Comparison of ENCODE assay signal across 10 cellular contexts in the genomic region with DNA sequence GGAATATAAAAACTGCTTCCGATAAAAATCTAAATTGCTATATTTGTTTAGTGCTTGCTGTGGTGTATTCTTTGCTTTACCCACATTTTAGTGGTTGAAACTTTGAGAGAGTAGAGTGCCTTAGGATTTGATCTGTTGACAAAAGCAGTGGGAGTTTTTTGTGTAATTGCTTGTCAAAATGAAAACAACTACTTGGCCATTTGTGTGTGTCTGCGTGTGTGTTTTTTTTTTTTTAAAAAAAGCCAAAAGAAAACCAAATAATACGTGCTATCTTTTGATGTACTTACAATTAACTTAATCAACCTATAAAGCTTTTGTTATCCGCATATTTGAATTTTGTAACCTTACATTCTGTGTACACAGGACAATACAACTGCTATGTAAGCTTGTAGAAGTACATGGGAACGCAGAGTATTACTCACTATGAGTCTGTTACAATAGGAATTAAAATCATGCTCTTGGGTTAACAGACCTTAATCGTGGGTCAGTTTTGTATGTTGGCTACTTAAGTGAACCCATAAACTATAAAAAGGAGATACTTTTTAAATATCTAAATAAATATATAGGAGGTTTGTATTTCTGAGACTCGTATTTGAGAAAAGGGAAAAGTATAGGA.
DNase-seq lines count a peak whose midpoint lies in the region; ATAC-seq and TF ChIP-seq lines count a peak whose summit lies in the region.
"Had no signal": no experiment of that assay in that cellular context is flagged by ENCODE, and none has a peak within 500 bp of the region (broad histone marks: within the 10 kb centered on the region; RNA-seq: fewer than 3 reads in every experiment).

No MANE protein-coding gene starts in this region.

- H3K27me3 ChIP-seq in ACC112 (ENCODE audit: insufficient read depth, low read length) (no peaks in the 10 kb centered on the region), Panc1 (ENCODE audit: control insufficient read depth, insufficient read depth, low read length) (no peaks in the 10 kb centered on the region), esophagus muscularis mucosa (no peaks in the 10 kb centered on the region)
- H3K27me3 ChIP-seq: BE2C had no signal

- H3K4me1 Mint-ChIP-seq in nephron progenitor cell = peaks cover 95% of the 10 kb centered on the region
- no peaks in the 10 kb centered on the region for H3K4me1 Mint-ChIP-seq in natural killer cell treated with Interleukin-12 subunit alpha and Interleukin-12 subunit beta and Interleukin-15 and Interleukin-18, amount 100 ng/mL, for 72 hours (ENCODE audit: low read depth in 2 of 2)
- H3K4me1 Mint-ChIP-seq: activated naive CD4-positive, alpha-beta T cell treated with anti-CD3 and anti-CD28 coated beads, Interleukin-2, amount 50 U/mL, for 24 hours had no signal

- H3K36me3 Mint-ChIP-seq in nephron progenitor cell (ENCODE audit: low read depth) = no peaks in the 10 kb centered on the region
- H3K36me3 Mint-ChIP-seq in natural killer cell treated with Interleukin-12 subunit alpha and Interleukin-12 subunit beta and Interleukin-15 and Interleukin-18, amount 100 ng/mL, for 72 hours = no peaks in the 10 kb centered on the region
- H3K36me3 Mint-ChIP-seq: activated naive CD4-positive, alpha-beta T cell treated with anti-CD3 and anti-CD28 coated beads, Interleukin-2, amount 50 U/mL, for 24 hours had no signal

- TF ChIP-seq CTCF in Panc1 (IDR thresholded peaks at IDR 0.05) (no peak), esophagus muscularis mucosa (IDR thresholded peaks at IDR 0.05) (no peak), nephron progenitor cell (IDR thresholded peaks at IDR 0.05) (no peak)

- peak overlapping the region; percentile 64 for H3K27ac ChIP-seq in ACC112 (ENCODE audit: low read depth, low read length)
- peak overlapping the region; percentile 78 for H3K27ac ChIP-seq in Panc1 (ENCODE audit: low read length)
- peak overlapping the region in 2 of 4 donors; percentile 50 to 55 for H3K27ac ChIP-seq in esophagus muscularis mucosa (replicated peaks in 1 of 4)

- H3K36me3 ChIP-seq in ACC112 (ENCODE audit: insufficient read depth, low read length) = no peaks in the 10 kb centered on the region
- H3K36me3 ChIP-seq in Panc1 (ENCODE audit: control insufficient read depth, insufficient read depth, low read length) = no peaks in the 10 kb centered on the region
- H3K36me3 ChIP-seq in esophagus muscularis mucosa = no peaks in the 10 kb centered on the region
- H3K36me3 ChIP-seq: BE2C had no signal

- POLR2A ChIA-PET in Panc1 (lab: Charles Lee) = no interaction called here

- H3K4me3 ChIP-seq in ACC112 (ENCODE audit: low read depth, low read length) (peak overlapping the region; percentile 61), Panc1 (ENCODE audit: low read depth in 2 of 2, low read length in 2 of 2) (peak overlapping the region; percentile 33 to 65), esophagus muscularis mucosa (peak overlapping the region in 3 of 4 donors; percentile 35 to 40 (median 39))

- TF ChIP-seq EP300 in esophagus muscularis mucosa (IDR thresholded peaks at IDR 0.05) = no peak

- no peak for TF ChIP-seq POLR2A in esophagus muscularis mucosa (IDR thresholded peaks at IDR 0.05; ENCODE audit: low read depth)

- CTCF ChIA-PET in Panc1 (lab: Charles Lee) = no interaction called here

- H3K27me3 Mint-ChIP-seq in nephron progenitor cell (ENCODE audit: low read depth, poor library complexity) = no peaks in the 10 kb centered on the region
- H3K27me3 Mint-ChIP-seq in natural killer cell treated with Interleukin-12 subunit alpha and Interleukin-12 subunit beta and Interleukin-15 and Interleukin-18, amount 100 ng/mL, for 72 hours = no peaks in the 10 kb centered on the region
- H3K27me3 Mint-ChIP-seq: activated naive CD4-positive, alpha-beta T cell treated with anti-CD3 and anti-CD28 coated beads, Interleukin-2, amount 50 U/mL, for 24 hours had no signal

- intact Hi-C loops in Panc1 (cut with micrococcal nuclease; ENCODE audit: unreplicated experiment) (loop anchor here (5.0 kb wide), 1 partner anchor 139 kb away; no protein-coding TSS in a partner anchor), esophagus muscularis mucosa (cut with DNase I) (no loop called here)

- H2AFZ ChIP-seq in ACC112 (ENCODE audit: low read length, unreplicated experiment) = no peak overlapping the region

- in situ Hi-C loops in Panc1 (cut with HindIII; ENCODE audit: low pct_unique_long_range_greater_than_20kb, low sequenced_read_pairs) = no loop called here

- peaks cover 80% of the 10 kb centered on the region for H3K79me2 ChIP-seq in ACC112 (ENCODE audit: control insufficient read depth, insufficient read depth, low read length, unreplicated experiment)

- DNase-seq in Panc1 (ENCODE audit: low read depth, low spot score) = no peak
- no peak for DNase-seq in esophagus muscularis mucosa (ENCODE audit: extremely low spot score)
- no peak for DNase-seq in nephron progenitor cell
- DNase-seq in SIG-M5 treated with dmso at 0.1 percent for 504 hours (lab: John Stamatoyannopoulos, UW; ENCODE audit: unreplicated experiment) = no peak
- DNase-seq in activated naive CD4-positive, alpha-beta T cell (lab: John Stamatoyannopoulos, UW) = no peak
- no peak for DNase-seq in natural killer cell treated with Interleukin-12 subunit alpha and Interleukin-12 subunit beta and Interleukin-15 and Interleukin-18, amount 100 ng/mL, for 72 hours (ENCODE audit: low spot score)
- DNase-seq in inferior parietal cortex (ENCODE audit: extremely low spot score) = no peak

- H3K27ac Mint-ChIP-seq in nephron progenitor cell = peak overlapping the region; percentile 99
- no peak overlapping the region for H3K27ac Mint-ChIP-seq in natural killer cell treated with Interleukin-12 subunit alpha and Interleukin-12 subunit beta and Interleukin-15 and Interleukin-18, amount 100 ng/mL, for 72 hours
- H3K27ac Mint-ChIP-seq: activated naive CD4-positive, alpha-beta T cell treated with anti-CD3 and anti-CD28 coated beads, Interleukin-2, amount 50 U/mL, for 24 hours had no signal

- BruUV-seq in Panc1 (replicated peaks; lab: Mats Ljungman, UMichigan) = no TSS peak

- 63% methylated on average over 7 of the region's 7 CpGs for WGBS in esophagus muscularis mucosa

- no peaks in the 10 kb centered on the region for H3K9me3 Mint-ChIP-seq in nephron progenitor cell
- peaks cover 10% of the 10 kb centered on the region for H3K9me3 Mint-ChIP-seq in natural killer cell treated with Interleukin-12 subunit alpha and Interleukin-12 subunit beta and Interleukin-15 and Interleukin-18, amount 100 ng/mL, for 72 hours
- H3K9me3 Mint-ChIP-seq: activated naive CD4-positive, alpha-beta T cell treated with anti-CD3 and anti-CD28 coated beads, Interleukin-2, amount 50 U/mL, for 24 hours had no signal

- H3K9me3 ChIP-seq in Panc1 (ENCODE audit: control insufficient read depth, insufficient read depth, low read depth, low read length) (no peaks in the 10 kb centered on the region), esophagus muscularis mucosa (no peaks in the 10 kb centered on the region)
- H3K9me3 ChIP-seq: BE2C had no signal

- peaks cover 60% of the 10 kb centered on the region for H3K4me1 ChIP-seq in ACC112 (ENCODE audit: control insufficient read depth, insufficient read depth, low read length, unreplicated experiment)
- H3K4me1 ChIP-seq in Panc1 (ENCODE audit: control insufficient read depth, insufficient read depth, low read length) = peaks cover 26% of the 10 kb centered on the region; the same call in 1 of the 2 replicates
- peaks cover 27 to 80% (median 67%) of the 10 kb centered on the region in 4 donors for H3K4me1 ChIP-seq in esophagus muscularis mucosa

- peak; percentile 8; the same call in 1 of the 2 replicates for ATAC-seq in Panc1
- ATAC-seq in natural killer cell treated with Interleukin-12 subunit alpha and Interleukin-12 subunit beta and Interleukin-15 and Interleukin-18, amount 100 ng/mL, for 72 hours = no peak

- peak overlapping the region; percentile 86 for H3K4me3 Mint-ChIP-seq in nephron progenitor cell
- H3K4me3 Mint-ChIP-seq in natural killer cell treated with Interleukin-12 subunit alpha and Interleukin-12 subunit beta and Interleukin-15 and Interleukin-18, amount 100 ng/mL, for 72 hours = no peak overlapping the region
- H3K4me3 Mint-ChIP-seq: activated naive CD4-positive, alpha-beta T cell treated with anti-CD3 and anti-CD28 coated beads, Interleukin-2, amount 50 U/mL, for 24 hours had no signal
